ENCODE assay signal across 13 cellular contexts in genomic region chr22:36874309-36874696, GRCh38. TPM values are rescaled to one million over a fixed set of nuclear protein-coding genes. Genes with fewer than 3 reads are reported as not detected.
A peak's percentile ranks its signal among the peaks of the same experiment; 100 is the strongest.
DNase-seq lines count a peak whose midpoint lies in the region; ATAC-seq and TF ChIP-seq lines count a peak whose summit lies in the region.
"Had no signal": no experiment of that assay in that cellular context is flagged by ENCODE, and none has a peak within 500 bp of the region (broad histone marks: within the 10 kb centered on the region; RNA-seq: fewer than 3 reads in every experiment).

No MANE protein-coding gene starts in this region.

- H3F3A ChIP-seq in GM23248 (ENCODE audit: insufficient read depth) (peaks cover 13% of the 10 kb centered on the region; the same call in 1 of the 2 replicates), PC-3 (ENCODE audit: low read length, unreplicated experiment) (no peaks in the 10 kb centered on the region)

- TF ChIP-seq POLR2A in sigmoid colon (IDR thresholded peaks at IDR 0.05): no peak

- TF ChIP-seq CTCF in PC-3 (conservative IDR thresholded peaks at IDR 0.05; ENCODE audit: low read depth, low read length): no peak
- no peak for TF ChIP-seq CTCF in sigmoid colon (IDR thresholded peaks at IDR 0.05)

- in situ Hi-C loops in GM23248 (cut with MboI): no loop called here

- CTCF ChIA-PET in PC-3 (lab: Charles Lee): no interaction called here
- CTCF ChIA-PET in HEK293T (lab: Yijun Ruan, JAX): interaction anchor here (0.7 kb wide), 1 partner anchor 102 kb away, joined by 3 read pairs; no protein-coding TSS in a partner anchor

- no peak overlapping the region for H3K4me3 ChIP-seq in GM23248
- H3K4me3 ChIP-seq in PC-3 (ENCODE audit: low read length): no peak overlapping the region
- H3K4me3 ChIP-seq in duodenal mucosa (ENCODE audit: low read depth in 1 of 2, low read length in 2 of 2): no peak overlapping the region
- no peak overlapping the region for H3K4me3 ChIP-seq in sigmoid colon
- H3K4me3 ChIP-seq: MG63 had no signal

- H3K9me2 ChIP-seq in GM23248 (ENCODE audit: insufficient read depth): no peaks in the 10 kb centered on the region
- H3K9me2 ChIP-seq in PC-3 (replicated peaks; ENCODE audit: low read length): no peaks in the 10 kb centered on the region

- ATAC-seq in PC-3: no peak
- ATAC-seq in GM19023 (IDR thresholded peaks at IDR 0.05; ENCODE audit: unreplicated experiment): no peak
- ATAC-seq: naive thymus-derived CD8-positive, alpha-beta T cell had no signal

- intact Hi-C loops in PC-3 (cut with micrococcal nuclease): no loop called here
- intact Hi-C loops in sigmoid colon (cut with DNase I): no loop called here

- H3K27ac ChIP-seq in GM23248: peak overlapping the region; percentile 16
- 0 out of 2 replicates have a peak overlapping the region, but pooled peaks have one; percentile 25 for H3K27ac ChIP-seq in PC-3 (ENCODE audit: low read length)
- peak overlapping the region; percentile 48 for H3K27ac ChIP-seq in duodenal mucosa (ENCODE audit: low read depth, low read length)
- H3K27ac ChIP-seq in sigmoid colon: peak overlapping the region; percentile 23 to 52 (median 43)

- H3K4me2 ChIP-seq in GM23248 (ENCODE audit: unreplicated experiment) (no peak overlapping the region), PC-3 (ENCODE audit: low read length) (no peak overlapping the region)

- no peaks in the 10 kb centered on the region for H3K79me2 ChIP-seq in GM23248 (ENCODE audit: insufficient read depth)
- H3K79me2 ChIP-seq in PC-3 (ENCODE audit: low read length): no peaks in the 10 kb centered on the region

- H2AFZ ChIP-seq in GM23248 (no peak overlapping the region), PC-3 (ENCODE audit: low read length) (no peak overlapping the region)

- no peak for TF ChIP-seq EP300 in sigmoid colon (IDR thresholded peaks at IDR 0.05)

- H4K20me1 ChIP-seq in GM23248 (ENCODE audit: insufficient read depth): no peaks in the 10 kb centered on the region
- H4K20me1 ChIP-seq in PC-3 (ENCODE audit: low read length): no peaks in the 10 kb centered on the region

- DNase-seq in GM23248 (no peak), PC-3 (no peak), sigmoid colon (no peak), HEK293T (ENCODE audit: extremely low spot score) (no peak), hippocampal formation (lab: John Stamatoyannopoulos, UW) (no peak), NCI-H2029 treated with DMSO at 0.1 percent for 48 hours (lab: John Stamatoyannopoulos, UW) (no peak)
- DNase-seq: DMS153; naive thymus-derived CD8-positive, alpha-beta T cell; NCI-H510A; SHP77 treated with DMSO at 0.1 percent for 48 hours had no signal

- no peaks in the 10 kb centered on the region for H3K36me3 ChIP-seq in GM23248 (ENCODE audit: low read depth)
- no peaks in the 10 kb centered on the region for H3K36me3 ChIP-seq in PC-3 (ENCODE audit: low read depth, low read length)
- peaks cover 4 to 6% of the 10 kb centered on the region in 2 donors for H3K36me3 ChIP-seq in duodenal mucosa (ENCODE audit: control insufficient read depth in 1 of 2, insufficient read depth in 2 of 2, low read length in 2 of 2)
- H3K36me3 ChIP-seq in sigmoid colon: no peaks in the 10 kb centered on the region
- H3K36me3 ChIP-seq: MG63 had no signal

- no TSS peak for BruUV-seq in PC-3 (replicated peaks; lab: Mats Ljungman, UMichigan)

- 78 to 82% methylated on average over 2 of the region's 2 CpGs for WGBS in GM23248 (ENCODE audit: low coverage in 1 of 2, low lambda C conversion rate in 2 of 2, missing lambda C conversion rate in 2 of 2), 2 experiments
- WGBS in sigmoid colon, 2 donors: 78 to 87% methylated on average over 2 of the region's 2 CpGs

- H3K4me1 ChIP-seq in GM23248 (ENCODE audit: insufficient read depth): peaks cover 17% of the 10 kb centered on the region
- H3K4me1 ChIP-seq in PC-3 (ENCODE audit: insufficient read depth, low read length): peaks cover 31% of the 10 kb centered on the region
- H3K4me1 ChIP-seq in duodenal mucosa (ENCODE audit: control insufficient read depth in 1 of 2, insufficient read depth in 2 of 2, low read length in 2 of 2): peaks cover 11 to 16% of the 10 kb centered on the region in 2 donors
- H3K4me1 ChIP-seq in sigmoid colon: peaks cover 0 to 13% (median 12%) of the 10 kb centered on the region in 4 donors

- H3K9me3 ChIP-seq in GM23248 (ENCODE audit: low read depth) (no peaks in the 10 kb centered on the region), PC-3 (ENCODE audit: low read length) (no peaks in the 10 kb centered on the region), duodenal mucosa (ENCODE audit: control insufficient read depth in 1 of 2, low read length in 2 of 2) (no peaks in the 10 kb centered on the region), sigmoid colon (no peaks in the 10 kb centered on the region)
- H3K9me3 ChIP-seq: MG63 had no signal

- POLR2A ChIA-PET in PC-3 (lab: Charles Lee; ENCODE audit: unreplicated experiment) (no interaction called here), HEK293T (lab: Yijun Ruan, JAX) (no interaction called here)

- H3K27me3 ChIP-seq in GM23248 (replicated peaks; ENCODE audit: insufficient read depth) (peaks cover 8% of the 10 kb centered on the region; the same call in 1 of the 2 replicates), PC-3 (ENCODE audit: low read length) (peaks cover 7% of the 10 kb centered on the region; the same call in 1 of the 2 replicates), duodenal mucosa (ENCODE audit: control insufficient read depth in 1 of 2, insufficient read depth in 2 of 2, low read length in 2 of 2) (no peaks in the 10 kb centered on the region), sigmoid colon (peaks cover 0 to 18% (median 0%) of the 10 kb centered on the region in 3 donors)

- H3K9ac ChIP-seq in GM23248: no peak overlapping the region
- no peak overlapping the region for H3K9ac ChIP-seq in PC-3 (ENCODE audit: low read length)
- no peak overlapping the region for H3K9ac ChIP-seq in duodenal mucosa (ENCODE audit: low read depth in 1 of 2, low read length in 2 of 2)

TF ChIP-seq in HEK293T, 16 proteins besides CTCF, POLR2A, EP300 and RAD21:
- TF ChIP-seq ARNT (IDR thresholded peaks at IDR 0.05) (no peak), LEF1 (IDR thresholded peaks at IDR 0.05; ENCODE audit: borderline replicate concordance) (no peak), SUZ12 (IDR thresholded peaks at IDR 0.05) (no peak), BHLHE40 (IDR thresholded peaks at IDR 0.05; ENCODE audit: borderline replicate concordance) (no peak), FOXA1 (IDR thresholded peaks at IDR 0.05) (no peak), ELF4 (IDR thresholded peaks at IDR 0.05) (no peak), NFRKB (IDR thresholded peaks at IDR 0.05) (no peak), FOXM1 (IDR thresholded peaks at IDR 0.05; ENCODE audit: borderline replicate concordance) (no peak), SP1 (IDR thresholded peaks at IDR 0.05) (no peak), L3MBTL2 (conservative IDR thresholded peaks at IDR 0.05) (no peak), HDGF (IDR thresholded peaks at IDR 0.05; ENCODE audit: borderline replicate concordance) (no peak), FOXK2 (IDR thresholded peaks at IDR 0.05) (no peak), TARDBP (IDR thresholded peaks at IDR 0.05) (no peak), CTBP1 (IDR thresholded peaks at IDR 0.05; ENCODE audit: borderline replicate concordance) (no peak)
TF ChIP-seq in HEK293T: peak in this region for 0.

RNA-seq across cellular contexts. Expression of gene NCF4, which starts 13.5 kb away (rescaled TPM):
- not detected in 2 replicates for total RNA-seq in GM23248 (2014; rRNA removed; shearing (Covaris generic))
- polyA plus RNA-seq in GM23248 (2016; fragmentation: Nextera tagmentation; extraction: Ambion mirVana): 0.18 TPM in 1 of 2 replicates, not detected in the other
- 0.47 TPM in 1 of 2 replicates, not detected in the other for total RNA-seq in PC-3 (2014; rRNA removed)
- 10 to 100 TPM; 13.5 to 19.3 (median 14.8) TPM for total RNA-seq in sigmoid colon
- 10 to 100 TPM; 25.2 to 35.8 (median 28.0) TPM for polyA plus RNA-seq in sigmoid colon

RNA-seq across cellular contexts. Expression of gene CSF2RB, which starts 39.1 kb away (rescaled TPM):
- total RNA-seq in GM23248 (2014; rRNA removed; shearing (Covaris generic)): 4.1 and 4.4 TPM in 2 replicates
- 2.3 and 2.6 TPM in 2 replicates for polyA plus RNA-seq in GM23248 (2016; fragmentation: Nextera tagmentation; extraction: Ambion mirVana)
- total RNA-seq in PC-3 (2014; rRNA removed): 0.12 TPM in 1 of 2 replicates, not detected in the other
- total RNA-seq in sigmoid colon: 1 to 10 TPM; 3.0 to 5.0 (median 3.9) TPM
- polyA plus RNA-seq in sigmoid colon: 10 to 100 TPM in 1 of 3 donors, 1 to 10 TPM in 1, under 1 TPM in 1; 0.60 to 11.4 (median 3.7) TPM
- polyA plus RNA-seq: naive thymus-derived CD8-positive, alpha-beta T cell had no signal

RNA-seq across cellular contexts. Expression of gene PVALB, which starts 57.5 kb away (rescaled TPM):
- total RNA-seq in GM23248 (2014; rRNA removed; shearing (Covaris generic)): not detected in 2 replicates
- polyA plus RNA-seq in GM23248 (2016; fragmentation: Nextera tagmentation; extraction: Ambion mirVana) (not detected in 2 replicates), sigmoid colon (not detected)
- total RNA-seq in PC-3 (2014; rRNA removed) (not detected in 2 replicates), sigmoid colon (not detected)
- total RNA-seq: naive thymus-derived CD8-positive, alpha-beta T cell had no signal
- polyA plus RNA-seq: naive thymus-derived CD8-positive, alpha-beta T cell had no signal
